ENCODE assay signal across 15 cellular contexts in genomic region chr1:3638027-3638426, GRCh38. TPM values are rescaled to one million over a fixed set of nuclear protein-coding genes. Genes with fewer than 3 reads are reported as not detected.
DNase-seq lines count a peak whose midpoint lies in the region; ATAC-seq, FAIRE-seq and TF ChIP-seq lines count a peak whose summit lies in the region.
"Had no signal": no experiment of that assay in that cellular context is flagged by ENCODE, and none has a peak within 500 bp of the region (broad histone marks: within the 10 kb centered on the region; RNA-seq: fewer than 3 reads in every experiment).

No MANE protein-coding gene starts in this region.

- intact Hi-C loops in kidney (cut with DNase I) (no loop called here), spleen (cut with DNase I; ENCODE audit: low total_unique reads) (no loop called here)

- no peaks in the 10 kb centered on the region for H3K9me3 Mint-ChIP-seq in activated naive CD8-positive, alpha-beta T cell treated with anti-CD3 and anti-CD28 coated beads, Interleukin-2, amount 10 ng/mL, durations not matched to agents 7 days and 5 days
- no peaks in the 10 kb centered on the region for H3K9me3 Mint-ChIP-seq in activated naive CD8-positive, alpha-beta T cell treated with anti-CD3 and anti-CD28 coated beads, Interleukin-2, amount 50 U/mL, for 24 hours
- H3K9me3 Mint-ChIP-seq: CD4-positive, alpha-beta T cell; HFFc6 had no signal

- H3K27me3 ChIP-seq in BLaER1 (no peaks in the 10 kb centered on the region), spleen (replicated peaks in 1 of 7) (no peaks in the 10 kb centered on the region)

- H3K4me3 ChIP-seq in BLaER1 (no peak overlapping the region), kidney (ENCODE audit: low read length in 2 of 2) (no peak overlapping the region), spleen (no peak overlapping the region)

- 87 to 97% (median 94%) methylated on average over 11 to 12 of the region's 12 CpGs for WGBS in spleen, 5 donors

- no peak overlapping the region for H3K4me3 Mint-ChIP-seq in activated naive CD8-positive, alpha-beta T cell treated with anti-CD3 and anti-CD28 coated beads, Interleukin-2, amount 10 ng/mL, durations not matched to agents 7 days and 5 days
- H3K4me3 Mint-ChIP-seq in activated naive CD8-positive, alpha-beta T cell treated with anti-CD3 and anti-CD28 coated beads, Interleukin-2, amount 50 U/mL, for 24 hours: no peak overlapping the region
- H3K4me3 Mint-ChIP-seq: CD4-positive, alpha-beta T cell; HFFc6 had no signal

- H3K27ac ChIP-seq in BLaER1 (peak overlapping the region; percentile 58), kidney (ENCODE audit: low read depth in 2 of 2, low read length in 2 of 2) (no peak overlapping the region), spleen (no peak overlapping the region)
- H3K27ac ChIP-seq: 22Rv1, HL-60 had no signal

- peaks cover 27% of the 10 kb centered on the region for H4K20me1 ChIP-seq in BLaER1

- H3K27ac Mint-ChIP-seq in activated naive CD8-positive, alpha-beta T cell treated with anti-CD3 and anti-CD28 coated beads, Interleukin-2, amount 10 ng/mL, durations not matched to agents 7 days and 5 days: no peak overlapping the region
- H3K27ac Mint-ChIP-seq in activated naive CD8-positive, alpha-beta T cell treated with anti-CD3 and anti-CD28 coated beads, Interleukin-2, amount 50 U/mL, for 24 hours: no peak overlapping the region
- H3K27ac Mint-ChIP-seq: CD4-positive, alpha-beta T cell; HFFc6 had no signal

- no peak for TF ChIP-seq POLR2A in spleen (IDR thresholded peaks at IDR 0.05)

- no peak for FAIRE-seq in kidney (lab: Jason Lieb, UNC)

- H3K36me3 Mint-ChIP-seq in activated naive CD8-positive, alpha-beta T cell treated with anti-CD3 and anti-CD28 coated beads, Interleukin-2, amount 10 ng/mL, durations not matched to agents 7 days and 5 days: peaks cover 3% of the 10 kb centered on the region
- peaks cover 20% of the 10 kb centered on the region for H3K36me3 Mint-ChIP-seq in activated naive CD8-positive, alpha-beta T cell treated with anti-CD3 and anti-CD28 coated beads, Interleukin-2, amount 50 U/mL, for 24 hours (ENCODE audit: low read depth)

- H3K9ac ChIP-seq in BLaER1: 0 out of 2 replicates have a peak overlapping the region, but pooled peaks have one; percentile 29
- H3K9ac ChIP-seq in kidney (ENCODE audit: low read length in 2 of 2): no peak overlapping the region

- TF ChIP-seq CTCF in kidney (IDR thresholded peaks at IDR 0.05; ENCODE audit: borderline replicate concordance, extremely low read depth, insufficient read depth): no peak
- TF ChIP-seq CTCF in spleen (IDR thresholded peaks at IDR 0.05 in 8 of 11, conservative IDR thresholded peaks at IDR 0.05 in 3 of 11): no peak

- H3K4me1 ChIP-seq in BLaER1: peaks cover 25% of the 10 kb centered on the region
- no peaks in the 10 kb centered on the region for H3K4me1 ChIP-seq in kidney (ENCODE audit: control insufficient read depth in 1 of 2, insufficient read depth in 1 of 2, low read depth in 1 of 2, low read length in 2 of 2)
- no peaks in the 10 kb centered on the region for H3K4me1 ChIP-seq in spleen

- ATAC-seq in activated naive CD8-positive, alpha-beta T cell treated with anti-CD3 and anti-CD28 coated beads, Interleukin-2, amount 10 ng/mL, durations not matched to agents 7 days and 5 days (ENCODE audit: low read depth): no peak
- no peak for ATAC-seq in activated naive CD8-positive, alpha-beta T cell treated with anti-CD3 and anti-CD28 coated beads, Interleukin-2, amount 50 U/mL, for 24 hours
- no peak for ATAC-seq in HG02852 (IDR thresholded peaks at IDR 0.05; ENCODE audit: unreplicated experiment)

- H3K27me3 Mint-ChIP-seq in activated naive CD8-positive, alpha-beta T cell treated with anti-CD3 and anti-CD28 coated beads, Interleukin-2, amount 10 ng/mL, durations not matched to agents 7 days and 5 days: no peaks in the 10 kb centered on the region
- H3K27me3 Mint-ChIP-seq in activated naive CD8-positive, alpha-beta T cell treated with anti-CD3 and anti-CD28 coated beads, Interleukin-2, amount 50 U/mL, for 24 hours: no peaks in the 10 kb centered on the region
- H3K27me3 Mint-ChIP-seq: CD4-positive, alpha-beta T cell had no signal

- POLR2A ChIA-PET in activated naive CD8-positive, alpha-beta T cell treated with anti-CD3 and anti-CD28 coated beads, Interleukin-2, amount 10 ng/mL, durations not matched to agents 7 days and 5 days (lab: Charles Lee): no interaction called here

- H3K9me3 ChIP-seq in BLaER1 (no peaks in the 10 kb centered on the region), kidney (ENCODE audit: control insufficient read depth in 1 of 2, low read length in 2 of 2) (no peaks in the 10 kb centered on the region), spleen (no peaks in the 10 kb centered on the region)

- H3K36me3 ChIP-seq in BLaER1: peaks cover 97% of the 10 kb centered on the region
- peaks cover 21 to 35% of the 10 kb centered on the region in 2 donors for H3K36me3 ChIP-seq in kidney (ENCODE audit: control insufficient read depth in 1 of 2, insufficient read depth in 2 of 2, low read length in 2 of 2)
- H3K36me3 ChIP-seq in spleen: peaks cover 0 to 100% (median 78%) of the 10 kb centered on the region in 6 donors

- H3K4me1 Mint-ChIP-seq in activated naive CD8-positive, alpha-beta T cell treated with anti-CD3 and anti-CD28 coated beads, Interleukin-2, amount 10 ng/mL, durations not matched to agents 7 days and 5 days: no peaks in the 10 kb centered on the region
- H3K4me1 Mint-ChIP-seq in activated naive CD8-positive, alpha-beta T cell treated with anti-CD3 and anti-CD28 coated beads, Interleukin-2, amount 50 U/mL, for 24 hours: no peaks in the 10 kb centered on the region

- peak overlapping the region; percentile 58 for H3K4me2 ChIP-seq in BLaER1

- peak; percentile 19 for DNase-seq in activated naive CD8-positive, alpha-beta T cell treated with anti-CD3 and anti-CD28 coated beads, Interleukin-2, amount 10 ng/mL, durations not matched to agents 7 days and 5 days
- DNase-seq in activated naive CD8-positive, alpha-beta T cell treated with anti-CD3 and anti-CD28 coated beads, Interleukin-2, amount 50 U/mL, for 24 hours: no peak
- peak; percentile 35 for DNase-seq in kidney
- peak; percentile 41 for DNase-seq in spleen
- DNase-seq in activated CD4-positive, alpha-beta T cell treated with anti-CD3 and anti-CD28 coated beads, Interleukin-2, amount 50 U/mL, for 4 hours: no peak
- DNase-seq: C1 segment of cervical spinal cord; Calu3; CD4-positive, alpha-beta T cell; DMS 273 treated with DMSO at 0.1 percent for 48 hours; HCEC 1CT; HFFc6 had no signal

RNA-seq across cellular contexts. Expression of gene WRAP73, which starts 11.9 kb away (rescaled TPM):
- total RNA-seq in activated naive CD8-positive, alpha-beta T cell treated with anti-CD3 and anti-CD28 coated beads, Interleukin-2, amount 10 ng/mL, durations not matched to agents 7 days and 5 days: 10 to 100 TPM; 40.2 to 41.6 TPM
- total RNA-seq in kidney (18.4 TPM), spleen (10 to 100 TPM; 21.0 to 28.0 (median 26.4) TPM)
- polyA plus RNA-seq in kidney (ENCODE audit: insufficient read depth, low read depth, low replicate concordance) (19.6 TPM), spleen (10 to 100 TPM; 20.1 to 28.3 (median 24.2) TPM)

RNA-seq across cellular contexts. Expression of gene TPRG1L, which starts 13.2 kb away (rescaled TPM):
- 10 to 100 TPM; 23.8 to 29.4 TPM for total RNA-seq in activated naive CD8-positive, alpha-beta T cell treated with anti-CD3 and anti-CD28 coated beads, Interleukin-2, amount 10 ng/mL, durations not matched to agents 7 days and 5 days
- total RNA-seq in kidney: 37.1 TPM
- polyA plus RNA-seq in kidney (ENCODE audit: insufficient read depth, low read depth, low replicate concordance): 72.4 TPM
- total RNA-seq in spleen: 10 to 100 TPM; 23.7 to 45.9 (median 32.5) TPM
- 10 to 100 TPM; 19.9 to 35.7 (median 20.9) TPM for polyA plus RNA-seq in spleen

RNA-seq across cellular contexts. Expression of gene TP73, which starts 14.3 kb away (rescaled TPM):
- 1 to 10 TPM in 1 of 2 experiments, under 1 TPM in 1; 0.62 to 1.1 TPM for total RNA-seq in activated naive CD8-positive, alpha-beta T cell treated with anti-CD3 and anti-CD28 coated beads, Interleukin-2, amount 10 ng/mL, durations not matched to agents 7 days and 5 days
- 0.54 TPM for total RNA-seq in kidney
- not detected for polyA plus RNA-seq in kidney (ENCODE audit: insufficient read depth, low read depth, low replicate concordance)
- total RNA-seq in spleen: 1 to 10 TPM in 5 of 7 donors, under 1 TPM in 2; 0.63 to 4.3 (median 1.6) TPM
- polyA plus RNA-seq in spleen: under 1 TPM; 0.11 to 0.48 (median 0.21) TPM
- total RNA-seq: CD4-positive, alpha-beta T cell; HFFc6 had no signal

RNA-seq across cellular contexts. Expression of gene MEGF6, which starts 26.7 kb away (rescaled TPM):
- 10 to 100 TPM; 56.6 TPM for total RNA-seq in activated naive CD8-positive, alpha-beta T cell treated with anti-CD3 and anti-CD28 coated beads, Interleukin-2, amount 10 ng/mL, durations not matched to agents 7 days and 5 days
- total RNA-seq in kidney (10.9 TPM), spleen (10 to 100 TPM in 6 of 7 donors, 1 to 10 TPM in 1; 8.7 to 39.5 (median 27.1) TPM)
- polyA plus RNA-seq in kidney (ENCODE audit: insufficient read depth, low read depth, low replicate concordance) (2.8 TPM), spleen (10 to 100 TPM in 2 of 3 donors, 1 to 10 TPM in 1; 8.8 to 16.5 (median 10.0) TPM)

Comparison
In these comparisons a context has a peak if more than half of its experiments do, and no peak if none do; other contexts are left out.
1. DNase-seq: peak in activated naive CD8-positive, alpha-beta T cell treated with anti-CD3 and anti-CD28 coated beads, Interleukin-2, amount 10 ng/mL, durations not matched to agents 7 days and 5 days (single experiment), kidney (single experiment) and spleen (single experiment); none in activated naive CD8-positive, alpha-beta T cell treated with anti-CD3 and anti-CD28 coated beads, Interleukin-2, amount 50 U/mL, for 24 hours (single experiment) and activated CD4-positive, alpha-beta T cell treated with anti-CD3 and anti-CD28 coated beads, Interleukin-2, amount 50 U/mL, for 4 hours (0 of 2).